12 cellular contexts compared by ENCODE assay signal in genomic region chr10:6300784-6301180, GRCh38.
A peak's percentile ranks its signal among the peaks of the same experiment; 100 is the strongest.
DNase-seq lines count a peak whose midpoint lies in the region; ATAC-seq and TF ChIP-seq lines count a peak whose summit lies in the region.
"Had no signal": no experiment of that assay in that cellular context is flagged by ENCODE, and none has a peak within 500 bp of the region (broad histone marks: within the 10 kb centered on the region; RNA-seq: fewer than 3 reads in every experiment).

No MANE protein-coding gene starts in this region.

- peaks cover 33 to 59% (median 33%) of the 10 kb centered on the region in 3 donors for H3K4me1 ChIP-seq in esophagus squamous epithelium
- H3K4me1 ChIP-seq: SJCRH30 had no signal

- WGBS in esophagus squamous epithelium, 2 donors = 83% methylated on average over 3 of the region's 4 CpGs; no CpG with 5 or more reads in 1 of the 2 donors

- no peaks in the 10 kb centered on the region for H3K79me2 ChIP-seq in SU-DHL-6 (ENCODE audit: insufficient read depth, low read length)

- H3K9me2 ChIP-seq in SU-DHL-6 (replicated peaks; ENCODE audit: insufficient read depth, low read length) = no peaks in the 10 kb centered on the region

- H3K36me3 ChIP-seq in SU-DHL-6 (ENCODE audit: low read length) = no peaks in the 10 kb centered on the region
- H3K36me3 ChIP-seq in esophagus squamous epithelium = no peaks in the 10 kb centered on the region
- H3K36me3 ChIP-seq: SJCRH30, thyroid gland had no signal

- peaks cover 5% of the 10 kb centered on the region for H3K36me3 Mint-ChIP-seq in activated T-cell treated with anti-CD3 and anti-CD28 coated beads, Interleukin-2, amount 50 U/mL, for 24 hours (ENCODE audit: low read depth)
- H3K36me3 Mint-ChIP-seq in activated T-cell treated with anti-CD3 and anti-CD28 coated beads, Interleukin-2, amount 50 U/mL, for 4 hours (ENCODE audit: insufficient read depth) = peaks cover 3% of the 10 kb centered on the region

- H3F3A ChIP-seq in SU-DHL-6 (ENCODE audit: insufficient read depth) = peaks cover 5% of the 10 kb centered on the region

- H3K9ac ChIP-seq in SU-DHL-6 (ENCODE audit: low read length) = peak overlapping the region; percentile 12; the same call in 1 of the 2 replicates

- no peak for TF ChIP-seq CTCF in SU-DHL-6 (IDR thresholded peaks at IDR 0.05; ENCODE audit: insufficient read depth, low read length, poor library complexity, severe bottlenecking)
- TF ChIP-seq CTCF in esophagus squamous epithelium (IDR thresholded peaks at IDR 0.05) = no peak

- H3K27ac ChIP-seq in SU-DHL-6 (ENCODE audit: low read depth, low read length) (peak overlapping the region; percentile 59), esophagus squamous epithelium (peak overlapping the region; percentile 45 to 80 (median 64)), substantia nigra (ENCODE audit: low read depth, low read length, poor library complexity, severe bottlenecking) (peak overlapping the region; percentile 58)
- H3K27ac ChIP-seq: SJCRH30, thyroid gland had no signal

- no peak overlapping the region for H3K4me3 Mint-ChIP-seq in activated T-cell treated with anti-CD3 and anti-CD28 coated beads, Interleukin-2, amount 50 U/mL, for 24 hours
- no peak overlapping the region for H3K4me3 Mint-ChIP-seq in activated T-cell treated with anti-CD3 and anti-CD28 coated beads, Interleukin-2, amount 50 U/mL, for 4 hours

- no peak for DNase-seq in activated T-cell treated with anti-CD3 and anti-CD28 coated beads, Interleukin-2, amount 50 U/mL, for 24 hours
- no peak for DNase-seq in activated T-cell treated with anti-CD3 and anti-CD28 coated beads, Interleukin-2, amount 50 U/mL, for 4 hours
- DNase-seq in esophagus squamous epithelium (lab: John Stamatoyannopoulos, UW) = no peak
- DNase-seq in substantia nigra (lab: John Stamatoyannopoulos, UW) = no peak
- no peak for DNase-seq in ecto neural progenitor cell (ENCODE audit: low spot score)
- DNase-seq in central memory CD4-positive, alpha-beta T cell = no peak
- DNase-seq: NCI-H1105, NCI-H510A, SJCRH30 had no signal

- intact Hi-C loops in esophagus squamous epithelium (cut with DNase I) = no loop called here

- TF ChIP-seq POLR2A in esophagus squamous epithelium (IDR thresholded peaks at IDR 0.05) = no peak

- no peak overlapping the region for H3K4me3 ChIP-seq in SU-DHL-6 (ENCODE audit: insufficient read depth, low read length, poor library complexity, severe bottlenecking)
- no peak overlapping the region for H3K4me3 ChIP-seq in esophagus squamous epithelium
- H3K4me3 ChIP-seq: SJCRH30, thyroid gland had no signal

- peaks cover 46% of the 10 kb centered on the region for H3K4me1 Mint-ChIP-seq in activated T-cell treated with anti-CD3 and anti-CD28 coated beads, Interleukin-2, amount 50 U/mL, for 24 hours (ENCODE audit: low read depth)
- peaks cover 36% of the 10 kb centered on the region for H3K4me1 Mint-ChIP-seq in activated T-cell treated with anti-CD3 and anti-CD28 coated beads, Interleukin-2, amount 50 U/mL, for 4 hours (ENCODE audit: low read depth)

- peak overlapping the region; percentile 47 for H3K4me2 ChIP-seq in SU-DHL-6 (ENCODE audit: low read depth, low read length, poor library complexity, severe bottlenecking)

- H3K9me3 ChIP-seq in SU-DHL-6 (ENCODE audit: insufficient read depth, low read length) (no peaks in the 10 kb centered on the region), esophagus squamous epithelium (no peaks in the 10 kb centered on the region)
- H3K9me3 ChIP-seq: SJCRH30, thyroid gland had no signal

- H2AFZ ChIP-seq in SU-DHL-6 (ENCODE audit: low read depth, low read length, severe bottlenecking) = peak overlapping the region; percentile 69

- no peaks in the 10 kb centered on the region for H4K20me1 ChIP-seq in SU-DHL-6 (ENCODE audit: low read depth, low read length)

- no peak for ATAC-seq in activated T-cell treated with anti-CD3 and anti-CD28 coated beads, Interleukin-2, amount 50 U/mL, for 4 hours
- ATAC-seq in HG02870 (IDR thresholded peaks at IDR 0.05; ENCODE audit: unreplicated experiment) = no peak

- H3K27me3 ChIP-seq in SU-DHL-6 (ENCODE audit: low read length) (no peaks in the 10 kb centered on the region), esophagus squamous epithelium (no peaks in the 10 kb centered on the region)
- H3K27me3 ChIP-seq: SJCRH30, thyroid gland had no signal

- H3K9me3 Mint-ChIP-seq in activated T-cell treated with anti-CD3 and anti-CD28 coated beads, Interleukin-2, amount 50 U/mL, for 24 hours = peaks cover 3% of the 10 kb centered on the region
- no peaks in the 10 kb centered on the region for H3K9me3 Mint-ChIP-seq in activated T-cell treated with anti-CD3 and anti-CD28 coated beads, Interleukin-2, amount 50 U/mL, for 4 hours

- H3K27me3 Mint-ChIP-seq in activated T-cell treated with anti-CD3 and anti-CD28 coated beads, Interleukin-2, amount 50 U/mL, for 24 hours = no peaks in the 10 kb centered on the region
- no peaks in the 10 kb centered on the region for H3K27me3 Mint-ChIP-seq in activated T-cell treated with anti-CD3 and anti-CD28 coated beads, Interleukin-2, amount 50 U/mL, for 4 hours (ENCODE audit: low read depth)

- H3K27ac Mint-ChIP-seq in activated T-cell treated with anti-CD3 and anti-CD28 coated beads, Interleukin-2, amount 50 U/mL, for 24 hours = peak overlapping the region; percentile 96
